Comparison of ENCODE assay signal across 35 cellular contexts in the genomic region with DNA sequence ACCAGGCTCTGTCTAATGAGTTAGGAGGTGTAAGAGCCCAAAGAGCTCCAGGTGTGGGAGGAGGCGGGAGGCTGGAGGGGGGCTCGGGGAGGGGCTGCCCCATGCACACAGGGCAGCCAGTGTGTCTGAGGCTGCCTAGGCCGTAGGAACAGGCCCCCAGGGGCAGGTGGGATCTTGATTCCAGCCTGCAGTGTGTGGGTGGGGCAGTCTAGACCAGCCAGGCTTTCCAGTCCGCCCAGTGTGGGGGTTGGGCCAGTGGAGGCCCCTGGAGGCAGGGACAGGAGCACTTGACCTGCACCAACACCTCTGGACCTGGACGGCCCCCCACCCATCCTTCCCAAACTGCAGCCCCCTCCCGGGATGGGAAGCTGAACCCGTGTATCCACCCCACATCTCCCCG. TPM values are rescaled to one million over a fixed set of nuclear protein-coding genes. Genes with fewer than 3 reads are reported as not detected.
A peak's percentile ranks its signal among the peaks of the same experiment; 100 is the strongest.
DNase-seq lines count a peak whose midpoint lies in the region; ATAC-seq, FAIRE-seq and TF ChIP-seq lines count a peak whose summit lies in the region.
"Had no signal": no experiment of that assay in that cellular context is flagged by ENCODE, and none has a peak within 500 bp of the region (broad histone marks: within the 10 kb centered on the region; RNA-seq: fewer than 3 reads in every experiment).

No MANE protein-coding gene starts in this region.

- H3K9me3 ChIP-seq in HepG2 (ENCODE audit: low read length) (no peaks in the 10 kb centered on the region), stomach (no peaks in the 10 kb centered on the region), ascending aorta (no peaks in the 10 kb centered on the region)
- H3K9me3 ChIP-seq in CD8-positive, alpha-beta memory T cell (ENCODE audit: low read length): no peaks in the 10 kb centered on the region
- H3K9me3 ChIP-seq: neutrophil, psoas muscle, sigmoid colon, SJCRH30, upper lobe of left lung had no signal

- H3K9me3 Mint-ChIP-seq in Calu3 (ENCODE audit: low read depth, unreplicated experiment): no peaks in the 10 kb centered on the region
- H3K9me3 Mint-ChIP-seq in WTC11: no peaks in the 10 kb centered on the region
- H3K9me3 Mint-ChIP-seq in CD8-positive, alpha-beta memory T cell: no peaks in the 10 kb centered on the region
- H3K9me3 Mint-ChIP-seq: activated CD4-positive, alpha-beta T cell treated with anti-CD3 and anti-CD28 coated beads, Interleukin-2, amount 10 ng/mL, durations not matched to agents 7 days and 5 days; activated naive CD4-positive, alpha-beta T cell treated with anti-CD3 and anti-CD28 coated beads, Interleukin-2, amount 50 U/mL, for 24 hours; CD8-positive, alpha-beta T cell; immature natural killer cell had no signal

- POLR2A ChIA-PET in WTC11 (lab: Charles Lee) (no interaction called here), HepG2 (lab: Yijun Ruan, JAX) (no interaction called here)
- POLR2A ChIA-PET in CD8-positive, alpha-beta memory T cell (lab: Charles Lee): no interaction called here

- H4K20me1 ChIP-seq in HepG2 (ENCODE audit: insufficient read depth, low read length): no peaks in the 10 kb centered on the region

- H3K36me3 ChIP-seq in HepG2 (replicated peaks in 1 of 2; ENCODE audit: control insufficient read depth in 1 of 2, insufficient read depth in 2 of 2, low read length in 2 of 2) (no peaks in the 10 kb centered on the region), stomach (no peaks in the 10 kb centered on the region), ascending aorta (no peaks in the 10 kb centered on the region)
- H3K36me3 ChIP-seq in CD8-positive, alpha-beta memory T cell (ENCODE audit: insufficient read depth, low read length): no peaks in the 10 kb centered on the region
- H3K36me3 ChIP-seq: neutrophil, sigmoid colon, SJCRH30, upper lobe of left lung had no signal

- no peak overlapping the region for H2AFZ ChIP-seq in HepG2 (ENCODE audit: low read length)

- H3K36me3 Mint-ChIP-seq in Calu3 (ENCODE audit: insufficient read depth, unreplicated experiment): no peaks in the 10 kb centered on the region
- no peaks in the 10 kb centered on the region for H3K36me3 Mint-ChIP-seq in WTC11
- peaks cover 0 to 2% (median 0%) of the 10 kb centered on the region in 3 donors for H3K36me3 Mint-ChIP-seq in CD8-positive, alpha-beta memory T cell
- H3K36me3 Mint-ChIP-seq: activated naive CD4-positive, alpha-beta T cell treated with anti-CD3 and anti-CD28 coated beads, Interleukin-2, amount 50 U/mL, for 24 hours; CD8-positive, alpha-beta T cell had no signal

- intact Hi-C loops in Calu3 (cut with micrococcal nuclease; ENCODE audit: unreplicated experiment) (no loop called here), HepG2 (cut with micrococcal nuclease; ENCODE audit: unreplicated experiment) (no loop called here), stomach (cut with DNase I; ENCODE audit: low total_unique reads) (no loop called here), ascending aorta (cut with DNase I) (no loop called here)

- no peaks in the 10 kb centered on the region for H3K79me2 ChIP-seq in HepG2 (ENCODE audit: insufficient read depth, low read length)

- H3K4me1 Mint-ChIP-seq in Calu3 (ENCODE audit: low read depth, unreplicated experiment): peaks cover 5% of the 10 kb centered on the region
- H3K4me1 Mint-ChIP-seq in WTC11: peaks cover 2% of the 10 kb centered on the region
- H3K4me1 Mint-ChIP-seq in CD8-positive, alpha-beta memory T cell: peaks cover 2 to 3% (median 3%) of the 10 kb centered on the region in 3 donors

- no peak overlapping the region for H3K27ac Mint-ChIP-seq in Calu3 (ENCODE audit: unreplicated experiment)
- H3K27ac Mint-ChIP-seq in WTC11: no peak overlapping the region
- no peak overlapping the region for H3K27ac Mint-ChIP-seq in CD8-positive, alpha-beta memory T cell
- H3K27ac Mint-ChIP-seq: activated CD4-positive, alpha-beta T cell treated with anti-CD3 and anti-CD28 coated beads, Interleukin-2, amount 10 ng/mL, durations not matched to agents 7 days and 5 days; activated naive CD4-positive, alpha-beta T cell treated with anti-CD3 and anti-CD28 coated beads, Interleukin-2, amount 50 U/mL, for 24 hours; CD8-positive, alpha-beta T cell; immature natural killer cell had no signal

- no peak for FAIRE-seq in HepG2 (lab: Jason Lieb, UNC)
- FAIRE-seq: endothelial cell of umbilical vein, GM12891 had no signal

- H3K4me3 ChIP-seq in HepG2 (replicated peaks in 1 of 3; ENCODE audit: insufficient read depth in 1 of 3, low read depth in 2 of 3, low read length in 3 of 3) (no peak overlapping the region), stomach (no peak overlapping the region), ascending aorta (no peak overlapping the region)
- H3K4me3 ChIP-seq in CD8-positive, alpha-beta memory T cell (ENCODE audit: low read length): no peak overlapping the region
- H3K4me3 ChIP-seq: psoas muscle, sigmoid colon, SJCRH30, upper lobe of left lung had no signal

- no peak overlapping the region for H3K4me3 Mint-ChIP-seq in Calu3 (ENCODE audit: low read depth, unreplicated experiment)
- no peak overlapping the region for H3K4me3 Mint-ChIP-seq in WTC11
- no peak overlapping the region for H3K4me3 Mint-ChIP-seq in CD8-positive, alpha-beta memory T cell
- H3K4me3 Mint-ChIP-seq: activated CD4-positive, alpha-beta T cell treated with anti-CD3 and anti-CD28 coated beads, Interleukin-2, amount 10 ng/mL, durations not matched to agents 7 days and 5 days; activated naive CD4-positive, alpha-beta T cell treated with anti-CD3 and anti-CD28 coated beads, Interleukin-2, amount 50 U/mL, for 24 hours; CD8-positive, alpha-beta T cell; immature natural killer cell had no signal

- no peaks in the 10 kb centered on the region for H3K27me3 Mint-ChIP-seq in Calu3 (ENCODE audit: unreplicated experiment)
- peaks cover 16% of the 10 kb centered on the region for H3K27me3 Mint-ChIP-seq in WTC11 (ENCODE audit: low read depth)
- peaks cover 22 to 35% of the 10 kb centered on the region in 2 donors for H3K27me3 Mint-ChIP-seq in CD8-positive, alpha-beta memory T cell

- peaks cover 45% of the 10 kb centered on the region for H3K4me1 ChIP-seq in HepG2 (ENCODE audit: insufficient read depth, low read length)
- peaks cover 0 to 9% (median 6%) of the 10 kb centered on the region in 4 donors for H3K4me1 ChIP-seq in stomach
- no peaks in the 10 kb centered on the region for H3K4me1 ChIP-seq in ascending aorta
- no peaks in the 10 kb centered on the region for H3K4me1 ChIP-seq in CD8-positive, alpha-beta memory T cell (ENCODE audit: insufficient read depth, low read length)
- H3K4me1 ChIP-seq: psoas muscle, SJCRH30 had no signal

- TF ChIP-seq EP300 in HepG2 (IDR thresholded peaks at IDR 0.05; ENCODE audit: low read depth in 2 of 2, low read length in 2 of 2) (no peak), HepG2 (CRISPR knock-in tag; IDR thresholded peaks at IDR 0.05; ENCODE audit: borderline replicate concordance) (no peak), stomach (IDR thresholded peaks at IDR 0.05) (no peak)

- H3K4me2 ChIP-seq in HepG2 (ENCODE audit: low read depth, low read length): peak overlapping the region; percentile 25

- peak; percentile 59 for ATAC-seq in WTC11
- no peak; the same call in 2 of the 3 replicates for ATAC-seq in HepG2
- ATAC-seq in HG03175 (IDR thresholded peaks at IDR 0.05; ENCODE audit: unreplicated experiment): no peak
- ATAC-seq: CD8-positive, alpha-beta T cell; left lobe of liver; psoas muscle had no signal

- H3K27ac ChIP-seq in HepG2 (ENCODE audit: extremely low read length, insufficient read depth, low read length) (no peak overlapping the region), stomach (no peak overlapping the region), ascending aorta (no peak overlapping the region)
- no peak overlapping the region for H3K27ac ChIP-seq in CD8-positive, alpha-beta memory T cell (ENCODE audit: low read depth, low read length)
- H3K27ac ChIP-seq: neutrophil, psoas muscle, sigmoid colon, SJCRH30, upper lobe of left lung, VCaP had no signal

- TF ChIP-seq RAD21 in HepG2 (CRISPR knock-in tag; IDR thresholded peaks at IDR 0.05): no peak

- TF ChIP-seq CTCF in Calu3 (IDR thresholded peaks at IDR 0.05; ENCODE audit: unreplicated experiment) (no peak), WTC11 (IDR thresholded peaks at IDR 0.05) (no peak), HepG2 (CRISPR knock-in tag; IDR thresholded peaks at IDR 0.05) (no peak), stomach (IDR thresholded peaks at IDR 0.05) (no peak), ascending aorta (IDR thresholded peaks at IDR 0.05) (no peak)

- no TSS peak for BruUV-seq in Calu3 (replicated peaks; lab: Mats Ljungman, UMichigan)
- BruUV-seq in HepG2 (replicated peaks; lab: Mats Ljungman, UMichigan): no TSS peak

- 67% methylated on average over 2 of the region's 8 CpGs for WGBS in HepG2 (ENCODE audit: low lambda C conversion rate)
- WGBS in stomach, 5 donors: 28 to 49% (median 33%) methylated on average over 7 to 8 of the region's 8 CpGs

- no peaks in the 10 kb centered on the region; a peak in 1 of 5 replicates for H3K27me3 ChIP-seq in HepG2 (ENCODE audit: control insufficient read depth in 1 of 2, insufficient read depth in 2 of 2, low read length in 2 of 2)
- H3K27me3 ChIP-seq in stomach: peaks cover 0 to 57% (median 3%) of the 10 kb centered on the region in 3 donors
- no peaks in the 10 kb centered on the region for H3K27me3 ChIP-seq in ascending aorta
- no peaks in the 10 kb centered on the region for H3K27me3 ChIP-seq in CD8-positive, alpha-beta memory T cell (ENCODE audit: insufficient read depth, low read length, poor library complexity, severe bottlenecking)
- H3K27me3 ChIP-seq: upper lobe of left lung had no signal

- peak; percentile 65 for DNase-seq in Calu3
- DNase-seq in WTC11 (ENCODE audit: low spot score): no peak
- DNase-seq in HepG2 (ENCODE audit: low spot score): no peak
- peak; percentile 62 for DNase-seq in stomach
- no peak for DNase-seq in ascending aorta (ENCODE audit: low spot score in 2 of 2)
- DNase-seq in iPS-NIHi7 (ENCODE audit: extremely low spot score): no peak
- no peak for DNase-seq in CD8-positive, alpha-beta memory T cell
- DNase-seq: activated CD4-positive, alpha-beta T cell treated with anti-CD3 and anti-CD28 coated beads, Interleukin-2, amount 10 ng/mL, durations not matched to agents 7 days and 5 days; AML-193; amygdala; CD8-positive, alpha-beta T cell; EL; hypothalamus; immature natural killer cell; NCI-H1048; NCI-H1694; NCI-H2171; psoas muscle; RPMI8226; sigmoid colon; SJCRH30; stimulated activated CD4-positive, alpha-beta T cell treated with anti-CD3 and anti-CD28 coated beads, Interleukin-12 subunit alpha, Interleukin-12 subunit beta, amount 100 ng/mL, for 4 hours; stimulated activated CD4-positive, alpha-beta T cell treated with anti-CD3 and anti-CD28 coated beads, Interleukin-4, amount 100 ng/mL, for 1 hour; T-helper 9 cell had no signal

- TF ChIP-seq POLR2A in HepG2 (IDR thresholded peaks at IDR 0.05; ENCODE audit: insufficient read depth in 1 of 2, low read depth in 2 of 2, low read length in 2 of 2): no peak
- no peak for TF ChIP-seq POLR2A in stomach (IDR thresholded peaks at IDR 0.05)

- no peak overlapping the region for H3K9ac ChIP-seq in HepG2 (ENCODE audit: insufficient read depth, low read depth, low read length)

- in situ Hi-C loops in HepG2 (cut with HindIII; ENCODE audit: extremely low pct_ligation_motif_present, low pct_unique_long_range_greater_than_20kb): no loop called here

- CTCF ChIA-PET in Calu3 (lab: Charles Lee): no interaction called here
- CTCF ChIA-PET in WTC11 (lab: Charles Lee): interaction anchor here (2.6 kb wide), 1 partner anchor 22 kb away, joined by 19 read pairs; no protein-coding TSS in a partner anchor
- CTCF ChIA-PET in HepG2 (lab: Yijun Ruan, JAX; ENCODE audit: low intra/inter-chr PET ratio, low total read pairs): no interaction called here
- CTCF ChIA-PET in CD8-positive, alpha-beta memory T cell (lab: Charles Lee): no interaction called here

RNA-seq across cellular contexts. Expression of gene CAMSAP3, which starts 5.4 kb away (rescaled TPM):
- total RNA-seq in Calu3 (2022) (26.0 and 30.3 TPM in 2 replicates), WTC11 (2021) (27.8 to 34.6 TPM (median 32.1 TPM) in 3 replicates), HepG2 (2016; rRNA removed; fragmentation: Illumina TruSeq; extraction: Trizol) (9.1 and 11.8 TPM in 2 replicates), stomach (100 to 1,000 TPM in 1 of 5 donors, 10 to 100 TPM in 3, 1 to 10 TPM in 1; 5.5 to 232 (median 43.8) TPM), ascending aorta (not detected)
- 2.1 and 2.5 TPM in 2 replicates for total RNA-seq in HepG2 (2016; cell fraction: cytosol; rRNA removed; fragmentation: Illumina TruSeq; extraction: Trizol; ENCODE audit: low read depth)
- 6.3 and 11.9 TPM in 2 replicates for total RNA-seq in HepG2 (2016; cell fraction: insoluble cytoplasmic fraction; rRNA removed; fragmentation: Illumina TruSeq; extraction: Trizol)
- 6.0 and 6.1 TPM in 2 replicates for total RNA-seq in HepG2 (2016; cell fraction: membrane; rRNA removed; fragmentation: Illumina TruSeq; extraction: Trizol)
- 12.6 and 13.4 TPM in 2 replicates for total RNA-seq in HepG2 (2016; cell fraction: nucleus; rRNA removed; fragmentation: Illumina TruSeq; extraction: Trizol)
- polyA plus RNA-seq in HepG2 (2011; rRNA removed) (10.8 and 16.8 TPM in 2 replicates), stomach (10 to 100 TPM; 17.0 to 21.5 (median 21.1) TPM)
- polyA plus RNA-seq in HepG2 (2011; cell fraction: cytosol; rRNA removed): 5.6 and 8.1 TPM in 2 replicates
- polyA plus RNA-seq in HepG2 (2011; cell fraction: nucleus; rRNA removed): 94.1 and 111 TPM in 2 replicates
- 24.4 and 27.0 TPM in 2 replicates for polyA plus RNA-seq in HepG2 (2012)
- polyA plus RNA-seq in HepG2 (2016; cell fraction: cytosol; fragmentation: Illumina TruSeq; extraction: Trizol; ENCODE audit: low read depth): 2.3 and 2.5 TPM in 2 replicates
- polyA plus RNA-seq in HepG2 (2016; cell fraction: insoluble cytoplasmic fraction; fragmentation: Illumina TruSeq; extraction: Trizol; ENCODE audit: low read depth): 17.0 and 22.2 TPM in 2 replicates
- 4.4 and 5.3 TPM in 2 replicates for polyA plus RNA-seq in HepG2 (2016; cell fraction: membrane; fragmentation: Illumina TruSeq; extraction: Trizol; ENCODE audit: low read depth)
- polyA plus RNA-seq in HepG2 (2016; cell fraction: nucleus; fragmentation: Illumina TruSeq; extraction: Trizol; ENCODE audit: insufficient read depth, low read depth): 67.8 and 74.7 TPM in 2 replicates
- 1.6 and 20.5 TPM in 2 replicates for polyA minus RNA-seq in HepG2 (2011; rRNA and poly(A)+ RNA removed; ENCODE audit: low replicate concordance)
- polyA minus RNA-seq in HepG2 (2011; cell fraction: cytosol; rRNA and poly(A)+ RNA removed): 9.5 and 9.8 TPM in 2 replicates
- polyA minus RNA-seq in HepG2 (2011; cell fraction: nucleus; rRNA and poly(A)+ RNA removed): 12.9 and 13.7 TPM in 2 replicates
- total RNA-seq in CD8-positive, alpha-beta memory T cell: under 1 TPM; 0.24 to 0.31 TPM
- 0.07 TPM for polyA plus RNA-seq in CD8-positive, alpha-beta memory T cell
- polyA plus RNA-seq: immature natural killer cell had no signal

RNA-seq across cellular contexts. Expression of gene XAB2, which starts 39.1 kb away (rescaled TPM):
- total RNA-seq in Calu3 (2022) (33.0 and 36.5 TPM in 2 replicates), WTC11 (2021) (65.7 to 71.9 TPM (median 67.4 TPM) in 3 replicates), HepG2 (2016; rRNA removed; fragmentation: Illumina TruSeq; extraction: Trizol) (6.2 and 8.6 TPM in 2 replicates), stomach (100 to 1,000 TPM in 1 of 5 donors, 10 to 100 TPM in 4; 24.6 to 106 (median 40.7) TPM), ascending aorta (18.4 TPM)
- total RNA-seq in HepG2 (2016; cell fraction: cytosol; rRNA removed; fragmentation: Illumina TruSeq; extraction: Trizol; ENCODE audit: low read depth): 1.9 and 2.7 TPM in 2 replicates
- total RNA-seq in HepG2 (2016; cell fraction: insoluble cytoplasmic fraction; rRNA removed; fragmentation: Illumina TruSeq; extraction: Trizol): 6.6 and 7.3 TPM in 2 replicates
- 3.2 and 4.4 TPM in 2 replicates for total RNA-seq in HepG2 (2016; cell fraction: membrane; rRNA removed; fragmentation: Illumina TruSeq; extraction: Trizol)
- 11.7 and 15.3 TPM in 2 replicates for total RNA-seq in HepG2 (2016; cell fraction: nucleus; rRNA removed; fragmentation: Illumina TruSeq; extraction: Trizol)
- polyA plus RNA-seq in HepG2 (2011; rRNA removed) (23.9 and 28.4 TPM in 2 replicates), stomach (10 to 100 TPM; 43.2 to 57.5 (median 53.6) TPM)
- polyA plus RNA-seq in HepG2 (2011; cell fraction: cytosol; rRNA removed): 14.1 and 24.2 TPM in 2 replicates
- polyA plus RNA-seq in HepG2 (2011; cell fraction: nucleus; rRNA removed): 95.9 and 136 TPM in 2 replicates
- 19.0 and 22.6 TPM in 2 replicates for polyA plus RNA-seq in HepG2 (2012)
- 3.4 and 3.5 TPM in 2 replicates for polyA plus RNA-seq in HepG2 (2016; cell fraction: cytosol; fragmentation: Illumina TruSeq; extraction: Trizol; ENCODE audit: low read depth)
- 11.7 and 15.6 TPM in 2 replicates for polyA plus RNA-seq in HepG2 (2016; cell fraction: insoluble cytoplasmic fraction; fragmentation: Illumina TruSeq; extraction: Trizol; ENCODE audit: low read depth)
- polyA plus RNA-seq in HepG2 (2016; cell fraction: membrane; fragmentation: Illumina TruSeq; extraction: Trizol; ENCODE audit: low read depth): 4.0 and 5.4 TPM in 2 replicates
- polyA plus RNA-seq in HepG2 (2016; cell fraction: nucleus; fragmentation: Illumina TruSeq; extraction: Trizol; ENCODE audit: insufficient read depth, low read depth): 38.3 and 40.6 TPM in 2 replicates
- polyA minus RNA-seq in HepG2 (2011; rRNA and poly(A)+ RNA removed; ENCODE audit: low replicate concordance): 70.9 and 81.0 TPM in 2 replicates
- 29.0 and 31.0 TPM in 2 replicates for polyA minus RNA-seq in HepG2 (2011; cell fraction: cytosol; rRNA and poly(A)+ RNA removed)
- 19.8 and 20.6 TPM in 2 replicates for polyA minus RNA-seq in HepG2 (2011; cell fraction: nucleus; rRNA and poly(A)+ RNA removed)
- total RNA-seq in CD8-positive, alpha-beta memory T cell: 10 to 100 TPM; 46.0 to 47.6 TPM
- polyA plus RNA-seq in CD8-positive, alpha-beta memory T cell: 8.8 TPM

RNA-seq across cellular contexts. Expression of gene PET100, which starts 39.3 kb away (rescaled TPM):
- 77.6 and 81.3 TPM in 2 replicates for total RNA-seq in Calu3 (2022)
- 111 to 126 TPM (median 122 TPM) in 3 replicates for total RNA-seq in WTC11 (2021)
- total RNA-seq in HepG2 (2016; rRNA removed; fragmentation: Illumina TruSeq; extraction: Trizol): 59.9 and 66.5 TPM in 2 replicates
- total RNA-seq in HepG2 (2016; cell fraction: cytosol; rRNA removed; fragmentation: Illumina TruSeq; extraction: Trizol; ENCODE audit: low read depth): 15.6 and 17.1 TPM in 2 replicates
- total RNA-seq in HepG2 (2016; cell fraction: insoluble cytoplasmic fraction; rRNA removed; fragmentation: Illumina TruSeq; extraction: Trizol): 64.7 and 78.4 TPM in 2 replicates
- 22.2 and 23.9 TPM in 2 replicates for total RNA-seq in HepG2 (2016; cell fraction: membrane; rRNA removed; fragmentation: Illumina TruSeq; extraction: Trizol)
- 34.1 and 46.5 TPM in 2 replicates for total RNA-seq in HepG2 (2016; cell fraction: nucleus; rRNA removed; fragmentation: Illumina TruSeq; extraction: Trizol)
- 20.0 and 22.3 TPM in 2 replicates for polyA plus RNA-seq in HepG2 (2011; rRNA removed)
- polyA plus RNA-seq in HepG2 (2011; cell fraction: cytosol; rRNA removed): 13.6 and 14.9 TPM in 2 replicates
- polyA plus RNA-seq in HepG2 (2011; cell fraction: nucleus; rRNA removed): 14.3 and 19.0 TPM in 2 replicates
- polyA plus RNA-seq in HepG2 (2012): 25.5 and 50.4 TPM in 2 replicates
- 17.9 and 18.0 TPM in 2 replicates for polyA plus RNA-seq in HepG2 (2016; cell fraction: cytosol; fragmentation: Illumina TruSeq; extraction: Trizol; ENCODE audit: low read depth)
- 36.9 and 42.2 TPM in 2 replicates for polyA plus RNA-seq in HepG2 (2016; cell fraction: insoluble cytoplasmic fraction; fragmentation: Illumina TruSeq; extraction: Trizol; ENCODE audit: low read depth)
- 18.3 and 20.0 TPM in 2 replicates for polyA plus RNA-seq in HepG2 (2016; cell fraction: membrane; fragmentation: Illumina TruSeq; extraction: Trizol; ENCODE audit: low read depth)
- polyA plus RNA-seq in HepG2 (2016; cell fraction: nucleus; fragmentation: Illumina TruSeq; extraction: Trizol; ENCODE audit: insufficient read depth, low read depth): 64.3 and 70.9 TPM in 2 replicates
- 1.4 and 7.8 TPM in 2 replicates for polyA minus RNA-seq in HepG2 (2011; rRNA and poly(A)+ RNA removed; ENCODE audit: low replicate concordance)
- 6.4 and 10.4 TPM in 2 replicates for polyA minus RNA-seq in HepG2 (2011; cell fraction: cytosol; rRNA and poly(A)+ RNA removed)
- polyA minus RNA-seq in HepG2 (2011; cell fraction: nucleus; rRNA and poly(A)+ RNA removed): 7.2 and 8.7 TPM in 2 replicates
- total RNA-seq in stomach: 10 to 100 TPM in 3 of 5 donors, 1 to 10 TPM in 1, under 1 TPM in 1; 0.89 to 33.2 (median 10.1) TPM
- polyA plus RNA-seq in stomach: 100 to 1,000 TPM; 115 to 197 (median 188) TPM
- not detected for total RNA-seq in ascending aorta
- 100 to 1,000 TPM; 110 TPM for total RNA-seq in CD8-positive, alpha-beta memory T cell
- polyA plus RNA-seq in CD8-positive, alpha-beta memory T cell: 297 TPM

RNA-seq across cellular contexts. Expression of gene PCP2, which starts 43.3 kb away (rescaled TPM):
- total RNA-seq in Calu3 (2022): not detected in 2 replicates
- total RNA-seq in WTC11 (2021): 0.48 to 1.1 TPM (median 0.85 TPM) in 3 replicates
- 0.80 TPM in 1 of 2 replicates, not detected in the other for total RNA-seq in HepG2 (2016; rRNA removed; fragmentation: Illumina TruSeq; extraction: Trizol)
- total RNA-seq in HepG2 (2016; cell fraction: cytosol; rRNA removed; fragmentation: Illumina TruSeq; extraction: Trizol; ENCODE audit: low read depth): not detected in 2 replicates
- 0.35 TPM in 1 of 2 replicates, not detected in the other for total RNA-seq in HepG2 (2016; cell fraction: insoluble cytoplasmic fraction; rRNA removed; fragmentation: Illumina TruSeq; extraction: Trizol)
- total RNA-seq in HepG2 (2016; cell fraction: membrane; rRNA removed; fragmentation: Illumina TruSeq; extraction: Trizol): not detected in 2 replicates
- total RNA-seq in HepG2 (2016; cell fraction: nucleus; rRNA removed; fragmentation: Illumina TruSeq; extraction: Trizol): not detected in 2 replicates
- polyA plus RNA-seq in HepG2 (2011; rRNA removed): 0.62 and 0.82 TPM in 2 replicates
- polyA plus RNA-seq in HepG2 (2011; cell fraction: cytosol; rRNA removed): 0.15 and 0.28 TPM in 2 replicates
- 3.9 and 7.6 TPM in 2 replicates for polyA plus RNA-seq in HepG2 (2011; cell fraction: nucleus; rRNA removed)
- 1.8 TPM in 1 of 2 replicates, not detected in the other for polyA plus RNA-seq in HepG2 (2012)
- polyA plus RNA-seq in HepG2 (2016; cell fraction: cytosol; fragmentation: Illumina TruSeq; extraction: Trizol; ENCODE audit: low read depth): not detected in 2 replicates
- polyA plus RNA-seq in HepG2 (2016; cell fraction: insoluble cytoplasmic fraction; fragmentation: Illumina TruSeq; extraction: Trizol; ENCODE audit: low read depth): not detected in 2 replicates
- polyA plus RNA-seq in HepG2 (2016; cell fraction: membrane; fragmentation: Illumina TruSeq; extraction: Trizol; ENCODE audit: low read depth): not detected in 2 replicates
- 1.4 and 1.7 TPM in 2 replicates for polyA plus RNA-seq in HepG2 (2016; cell fraction: nucleus; fragmentation: Illumina TruSeq; extraction: Trizol; ENCODE audit: insufficient read depth, low read depth)
- polyA minus RNA-seq in HepG2 (2011; rRNA and poly(A)+ RNA removed; ENCODE audit: low replicate concordance): 0.20 TPM in 1 of 2 replicates, not detected in the other
- not detected in 2 replicates for polyA minus RNA-seq in HepG2 (2011; cell fraction: cytosol; rRNA and poly(A)+ RNA removed)
- polyA minus RNA-seq in HepG2 (2011; cell fraction: nucleus; rRNA and poly(A)+ RNA removed): not detected in 2 replicates
- total RNA-seq in stomach: 1 to 10 TPM in 1 of 5 donors, not detected in 4; 2.7 TPM
- 1 to 10 TPM; 3.7 to 9.3 (median 4.3) TPM for polyA plus RNA-seq in stomach
- total RNA-seq in ascending aorta: not detected
- total RNA-seq in CD8-positive, alpha-beta memory T cell: under 1 TPM; 0.48 to 0.91 TPM
- polyA plus RNA-seq in CD8-positive, alpha-beta memory T cell: not detected
- total RNA-seq: A673; activated CD8-positive, alpha-beta memory T cell treated with anti-CD3 and anti-CD28 coated beads for 36 hours; endothelial cell of umbilical vein; NCI-H460; psoas muscle; sigmoid colon; SJCRH30 had no signal
- polyA plus RNA-seq: endothelial cell of umbilical vein had no signal

RNA-seq across cellular contexts. Expression of gene STXBP2, which starts 46.7 kb away (rescaled TPM):
- 132 and 150 TPM in 2 replicates for total RNA-seq in Calu3 (2022)
- total RNA-seq in WTC11 (2021): 68.9 to 79.3 TPM (median 73.0 TPM) in 3 replicates
- total RNA-seq in HepG2 (2016; rRNA removed; fragmentation: Illumina TruSeq; extraction: Trizol): 17.8 and 22.8 TPM in 2 replicates
- 12.7 and 13.5 TPM in 2 replicates for total RNA-seq in HepG2 (2016; cell fraction: cytosol; rRNA removed; fragmentation: Illumina TruSeq; extraction: Trizol; ENCODE audit: low read depth)
- total RNA-seq in HepG2 (2016; cell fraction: insoluble cytoplasmic fraction; rRNA removed; fragmentation: Illumina TruSeq; extraction: Trizol): 15.9 and 23.8 TPM in 2 replicates
- total RNA-seq in HepG2 (2016; cell fraction: membrane; rRNA removed; fragmentation: Illumina TruSeq; extraction: Trizol): 11.9 and 13.6 TPM in 2 replicates
- total RNA-seq in HepG2 (2016; cell fraction: nucleus; rRNA removed; fragmentation: Illumina TruSeq; extraction: Trizol): 18.1 and 19.5 TPM in 2 replicates
- 40.1 and 48.7 TPM in 2 replicates for polyA plus RNA-seq in HepG2 (2011; rRNA removed)
- 28.8 and 41.8 TPM in 2 replicates for polyA plus RNA-seq in HepG2 (2011; cell fraction: cytosol; rRNA removed)
- 344 and 378 TPM in 2 replicates for polyA plus RNA-seq in HepG2 (2011; cell fraction: nucleus; rRNA removed)
- polyA plus RNA-seq in HepG2 (2012): 61.3 and 71.5 TPM in 2 replicates
- polyA plus RNA-seq in HepG2 (2016; cell fraction: cytosol; fragmentation: Illumina TruSeq; extraction: Trizol; ENCODE audit: low read depth): 9.5 and 12.3 TPM in 2 replicates
- polyA plus RNA-seq in HepG2 (2016; cell fraction: insoluble cytoplasmic fraction; fragmentation: Illumina TruSeq; extraction: Trizol; ENCODE audit: low read depth): 22.4 and 26.4 TPM in 2 replicates
- 9.5 and 10.0 TPM in 2 replicates for polyA plus RNA-seq in HepG2 (2016; cell fraction: membrane; fragmentation: Illumina TruSeq; extraction: Trizol; ENCODE audit: low read depth)
- polyA plus RNA-seq in HepG2 (2016; cell fraction: nucleus; fragmentation: Illumina TruSeq; extraction: Trizol; ENCODE audit: insufficient read depth, low read depth): 69.3 and 73.8 TPM in 2 replicates
- polyA minus RNA-seq in HepG2 (2011; rRNA and poly(A)+ RNA removed; ENCODE audit: low replicate concordance): 121 and 178 TPM in 2 replicates
- 22.7 and 26.7 TPM in 2 replicates for polyA minus RNA-seq in HepG2 (2011; cell fraction: cytosol; rRNA and poly(A)+ RNA removed)
- 70.0 and 76.8 TPM in 2 replicates for polyA minus RNA-seq in HepG2 (2011; cell fraction: nucleus; rRNA and poly(A)+ RNA removed)
- 100 to 1,000 TPM in 4 of 5 donors, 10 to 100 TPM in 1; 46.6 to 734 (median 167) TPM for total RNA-seq in stomach
- 100 to 1,000 TPM in 2 of 3 donors, 10 to 100 TPM in 1; 90.1 to 145 (median 130) TPM for polyA plus RNA-seq in stomach
- 26.6 TPM for total RNA-seq in ascending aorta
- total RNA-seq in CD8-positive, alpha-beta memory T cell: 10 to 100 TPM; 80.1 to 80.5 TPM
- polyA plus RNA-seq in CD8-positive, alpha-beta memory T cell: 75.2 TPM
- total RNA-seq: SJCRH30 had no signal

Comparison
In these comparisons a context has a peak if more than half of its experiments do, and no peak if none do; other contexts are left out.
1. DNase-seq: peak in Calu3 (single experiment) and stomach (single experiment); none in WTC11 (single experiment), HepG2 (single experiment), ascending aorta (0 of 2), iPS-NIHi7 (single experiment) and CD8-positive, alpha-beta memory T cell (0 of 5).